ENCODE assay signal across 1 cellular context in genomic region chr20:58894652-58895051, GRCh38.
TF ChIP-seq lines count a peak whose summit lies in the region.

No MANE protein-coding gene starts in this region.

TF ChIP-seq in H1, 55 proteins besides CTCF, POLR2A, EP300 and RAD21 (continued from another document):
- TF ChIP-seq TAF7 (optimal IDR thresholded peaks at IDR 0.05; ENCODE audit: borderline replicate concordance, low read depth, low read length) (no peak), JUN (IDR thresholded peaks at IDR 0.05; ENCODE audit: low read depth, low read length) (no peak), HDAC2 (IDR thresholded peaks at IDR 0.05; ENCODE audit: borderline replicate concordance in 1 of 2, low read depth in 2 of 2, low read length in 2 of 2) (no peak), CEBPB (IDR thresholded peaks at IDR 0.05; ENCODE audit: low read depth, low read length) (no peak), SIN3A (conservative IDR thresholded peaks at IDR 0.05 in 1 of 2, IDR thresholded peaks at IDR 0.05 in 1 of 2; ENCODE audit: low read depth in 1 of 2, low read length in 2 of 2) (no peak), POU5F1 (IDR thresholded peaks at IDR 0.05; ENCODE audit: low read depth, low read length) (no peak), EGR1 (IDR thresholded peaks at IDR 0.05; ENCODE audit: borderline replicate concordance, low read depth, low read length) (no peak), TAF1 (IDR thresholded peaks at IDR 0.05; ENCODE audit: low read depth, low read length) (no peak), CHD2 (IDR thresholded peaks at IDR 0.05; ENCODE audit: low read length) (no peak), CREB1 (IDR thresholded peaks at IDR 0.05) (no peak), RNF2 (IDR thresholded peaks at IDR 0.05; ENCODE audit: borderline replicate concordance, low read depth, low read length, missing control alignments, poor library complexity, severe bottlenecking) (no peak), BCL11A (IDR thresholded peaks at IDR 0.05; ENCODE audit: low read depth in 2 of 2, low read length in 2 of 2) (no peak), BACH1 (IDR thresholded peaks at IDR 0.05; ENCODE audit: low read length) (no peak), CBX5 (IDR thresholded peaks at IDR 0.05; ENCODE audit: low read depth, low read length) (no peak), E2F6 (IDR thresholded peaks at IDR 0.05) (no peak), ASH2L (IDR thresholded peaks at IDR 0.05; ENCODE audit: low read length) (no peak)
